ENCODE assay signal across 1 cellular context in genomic region chr10:43606323-43607198, GRCh38.
A peak's percentile ranks its signal among the peaks of the same experiment; 100 is the strongest.
TF ChIP-seq lines count a peak whose summit lies in the region.

Gene ZNF485, plus strand, starts transcription at chr10:43606438. Its CDS starts 613 bp downstream, at chr10:43607051.

TF ChIP-seq in HepG2, 621 proteins besides CTCF, POLR2A, EP300 and RAD21 (continued from another document and continues in another):
- TF ChIP-seq ZNF788 (CRISPR knock-in tag; IDR thresholded peaks at IDR 0.05; ENCODE audit: borderline replicate concordance) (peak; percentile 41; the same call in 1 of the 2 replicates), ZNF790 (CRISPR knock-in tag; IDR thresholded peaks at IDR 0.05; ENCODE audit: borderline replicate concordance) (0 out of 2 replicates have a peak, but pooled peaks have one; percentile 56), ZXDC (CRISPR knock-in tag; IDR thresholded peaks at IDR 0.05) (no peak), CREB1 (IDR thresholded peaks at IDR 0.05) (no peak), CREB1 (CRISPR knock-in tag; IDR thresholded peaks at IDR 0.05) (no peak), SNAPC4 (CRISPR knock-in tag; IDR thresholded peaks at IDR 0.05) (no peak), SMAD1 (CRISPR knock-in tag; IDR thresholded peaks at IDR 0.05; ENCODE audit: borderline replicate concordance, low read depth) (no peak), ZNF782 (CRISPR knock-in tag; IDR thresholded peaks at IDR 0.05; ENCODE audit: borderline replicate concordance) (0 out of 2 replicates have a peak, but pooled peaks have one; percentile 57), ZNF446 (CRISPR knock-in tag; IDR thresholded peaks at IDR 0.05) (peak; percentile 57; the same call in 1 of the 2 replicates), MLX (CRISPR knock-in tag; IDR thresholded peaks at IDR 0.05) (no peak), ZNF383 (CRISPR knock-in tag; IDR thresholded peaks at IDR 0.05; ENCODE audit: borderline replicate concordance) (no peak), ZNF780A (CRISPR knock-in tag; IDR thresholded peaks at IDR 0.05) (no peak; the same call in 1 of the 2 replicates), TBX2 (CRISPR knock-in tag; IDR thresholded peaks at IDR 0.05; ENCODE audit: borderline replicate concordance) (0 out of 2 replicates have a peak, but pooled peaks have one; percentile 39), THAP11 (CRISPR knock-in tag; IDR thresholded peaks at IDR 0.05) (peak; percentile 98), ZNF296 (CRISPR knock-in tag; conservative IDR thresholded peaks at IDR 0.05) (no peak), ZSCAN22 (CRISPR knock-in tag; IDR thresholded peaks at IDR 0.05) (no peak), PPARG (CRISPR knock-in tag; conservative IDR thresholded peaks at IDR 0.05) (no peak), NCOA5 (CRISPR knock-in tag; IDR thresholded peaks at IDR 0.05) (no peak), MEIS2 (CRISPR knock-in tag; IDR thresholded peaks at IDR 0.05) (0 out of 2 replicates have a peak, but pooled peaks have one; percentile 16), BCL6 (CRISPR knock-in tag; IDR thresholded peaks at IDR 0.05) (no peak), ATF4 (CRISPR knock-in tag; IDR thresholded peaks at IDR 0.05) (no peak), RXRA (CRISPR knock-in tag; IDR thresholded peaks at IDR 0.05) (no peak), SKIL (CRISPR knock-in tag; IDR thresholded peaks at IDR 0.05; ENCODE audit: borderline replicate concordance) (no peak), ZNF569 (CRISPR knock-in tag; IDR thresholded peaks at IDR 0.05; ENCODE audit: borderline replicate concordance) (no peak), FOXP4 (CRISPR knock-in tag; IDR thresholded peaks at IDR 0.05) (no peak), KDM2A (CRISPR knock-in tag; IDR thresholded peaks at IDR 0.05; ENCODE audit: borderline replicate concordance, low read depth) (no peak; the same call in 1 of the 2 replicates), POLR2G (IDR thresholded peaks at IDR 0.05; ENCODE audit: low read depth, low read length) (peak; percentile 77), SKI (IDR thresholded peaks at IDR 0.05; ENCODE audit: partially characterized antibody) (no peak), LRRFIP1 (CRISPR knock-in tag; conservative IDR thresholded peaks at IDR 0.05) (no peak), ZFP1 (CRISPR knock-in tag; IDR thresholded peaks at IDR 0.05) (no peak), FOXM1 (CRISPR knock-in tag; IDR thresholded peaks at IDR 0.05) (no peak), NFE2L1 (CRISPR knock-in tag; IDR thresholded peaks at IDR 0.05; ENCODE audit: borderline replicate concordance) (no peak), ISL2 (CRISPR knock-in tag; IDR thresholded peaks at IDR 0.05) (no peak), SRSF1 (optimal IDR thresholded peaks at IDR 0.05; ENCODE audit: low read depth, low read length) (peak; percentile 35), GTF2F1 (IDR thresholded peaks at IDR 0.05; ENCODE audit: low read length) (no peak), E2F5 (CRISPR knock-in tag; conservative IDR thresholded peaks at IDR 0.05) (no peak), ZNF3 (CRISPR knock-in tag; IDR thresholded peaks at IDR 0.05) (no peak), KMT2B (CRISPR knock-in tag; IDR thresholded peaks at IDR 0.05) (peak; percentile 52; the same call in 1 of the 2 replicates), ETV6 (CRISPR knock-in tag; conservative IDR thresholded peaks at IDR 0.05) (0 out of 2 replicates have a peak, but pooled peaks have one; percentile 24), ZNF275 (CRISPR knock-in tag; IDR thresholded peaks at IDR 0.05; ENCODE audit: borderline replicate concordance) (no peak), SP140L (CRISPR knock-in tag; IDR thresholded peaks at IDR 0.05; ENCODE audit: borderline replicate concordance) (no peak), ZBTB26 (CRISPR knock-in tag; IDR thresholded peaks at IDR 0.05; ENCODE audit: borderline replicate concordance) (no peak), ZNF629 (CRISPR knock-in tag; conservative IDR thresholded peaks at IDR 0.05) (no peak), ZNF264 (CRISPR knock-in tag; IDR thresholded peaks at IDR 0.05) (no peak), SAFB2 (CRISPR knock-in tag; IDR thresholded peaks at IDR 0.05; ENCODE audit: borderline replicate concordance, low read depth) (0 out of 2 replicates have a peak, but pooled peaks have one; percentile 48), KLF9 (CRISPR knock-in tag; IDR thresholded peaks at IDR 0.05; ENCODE audit: low read depth) (no peak)
